ENCODE assay signal across 1 cellular context in the genomic region with DNA sequence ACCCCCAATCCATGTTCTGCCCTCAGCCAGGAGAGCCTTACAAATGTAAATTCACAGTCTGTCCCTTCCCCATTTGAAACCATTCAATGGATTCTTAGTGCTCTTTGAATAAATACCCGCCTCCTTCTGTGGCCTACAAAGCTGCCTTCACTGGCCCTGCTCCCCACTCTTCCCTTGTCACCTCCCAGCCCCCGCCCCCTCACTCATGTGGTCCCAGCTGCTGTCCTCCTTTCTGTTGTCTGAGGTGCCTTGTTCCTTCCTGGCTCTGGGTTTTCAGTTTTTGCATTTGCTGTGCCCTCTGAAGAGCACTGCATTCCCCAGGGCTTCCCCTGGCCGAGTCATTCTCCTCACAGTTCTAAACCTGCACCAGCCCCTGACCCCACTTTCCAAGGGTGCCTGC.
TF ChIP-seq lines count a peak whose summit lies in the region.

No MANE protein-coding gene starts in this region.

TF ChIP-seq in H1, 55 proteins besides CTCF, POLR2A, EP300 and RAD21:
- no peak for TF ChIP-seq POLR2AphosphoS5 (IDR thresholded peaks at IDR 0.05; ENCODE audit: low read depth, low read length)
- TF ChIP-seq RXRA (IDR thresholded peaks at IDR 0.05; ENCODE audit: insufficient read depth, low read depth, low read length) = no peak
- peak; percentile 71; the same call in 1 of the 2 replicates for TF ChIP-seq EGR1 (IDR thresholded peaks at IDR 0.05; ENCODE audit: borderline replicate concordance, low read depth, low read length)
